In genomic region chr3:13561967-13562366, GRCh38 we compare ENCODE assay signal across 23 cellular contexts. TPM values are rescaled to one million over a fixed set of nuclear protein-coding genes. Genes with fewer than 3 reads are reported as not detected.
"Had no signal": no experiment of that assay in that cellular context is flagged by ENCODE, and none has a peak within 500 bp of the region (broad histone marks: within the 10 kb centered on the region; RNA-seq: fewer than 3 reads in every experiment).

No MANE protein-coding gene starts in this region.

- H3K4me3 ChIP-seq: body of pancreas, cardiac muscle cell, ovary, psoas muscle, right atrium auricular region, tibial nerve had no signal

- H3K4me1 ChIP-seq: body of pancreas, foreskin keratinocyte, psoas muscle had no signal

- H3K27ac ChIP-seq: body of pancreas, cardiac muscle cell, foreskin keratinocyte, neutrophil, ovary, psoas muscle, tibial nerve had no signal

- H3K36me3 ChIP-seq: cardiac muscle cell, neutrophil, ovary, right atrium auricular region, tibial nerve had no signal

- H3K27me3 ChIP-seq: body of pancreas, cardiac muscle cell, ovary, right atrium auricular region, tibial nerve had no signal

- H3K9me3 ChIP-seq: body of pancreas, neutrophil, ovary, psoas muscle, right atrium auricular region, tibial nerve had no signal

- ATAC-seq: activated CD4-positive, alpha-beta T cell treated with anti-CD3 and anti-CD28 coated beads for 36 hours; body of pancreas; foreskin keratinocyte; natural killer cell treated with Interleukin-12 subunit alpha and Interleukin-12 subunit beta and Interleukin-15 and Interleukin-18, amount 100 ng/mL, for 72 hours; psoas muscle; stimulated activated naive CD8-positive, alpha-beta T cell treated with anti-CD3 and anti-CD28 coated beads, Interleukin-15, amount 100 ng/mL, for 72 hours; T-helper 17 cell had no signal

- DNase-seq: activated B cell treated with CpG ODN at 0.5 μM for 24 hours; activated CD4-positive, alpha-beta memory T cell treated with anti-CD3 and anti-CD28 coated beads for 36 hours; activated CD4-positive, alpha-beta T cell treated with anti-CD3 and anti-CD28 coated beads for 36 hours; activated effector memory CD4-positive, alpha-beta T cell treated with anti-CD3 and anti-CD28 coated beads, Interleukin-2, amount 50 U/mL, for 16 hours; activated naive CD4-positive, alpha-beta T cell treated with anti-CD3 and anti-CD28 coated beads, Interleukin-2, amount 50 U/mL, for 16 hours; anterior cingulate cortex; body of pancreas; effector CD8-positive, alpha-beta T cell; foreskin keratinocyte; mammary epithelial cell; midbrain; ovary; stimulated activated CD4-positive, alpha-beta T cell treated with anti-CD3 and anti-CD28 coated beads, Interleukin-12 subunit alpha, Interleukin-12 subunit beta, amount 100 ng/mL, for 4 hours; stimulated activated CD4-positive, alpha-beta T cell treated with anti-CD3 and anti-CD28 coated beads, Interleukin-4, amount 100 ng/mL, for 4 hours; stimulated activated naive CD8-positive, alpha-beta T cell treated with anti-CD3 and anti-CD28 coated beads, Interleukin-15, amount 100 ng/mL, for 72 hours; SW 1271; T-helper 17 cell had no signal

RNA-seq across cellular contexts. Expression of gene FBLN2, which starts 13.0 kb away (rescaled TPM):
- total RNA-seq: activated CD4-positive, alpha-beta memory T cell treated with anti-CD3 and anti-CD28 coated beads for 36 hours; natural killer cell treated with Interleukin-12 subunit alpha and Interleukin-12 subunit beta and Interleukin-15 and Interleukin-18, amount 100 ng/mL, for 72 hours had no signal
